22 cellular contexts compared by ENCODE assay signal in genomic region chr6:7381092-7381491, GRCh38. TPM values are rescaled to one million over a fixed set of nuclear protein-coding genes. Genes with fewer than 3 reads are reported as not detected.
DNase-seq lines count a peak whose midpoint lies in the region; ATAC-seq, FAIRE-seq and TF ChIP-seq lines count a peak whose summit lies in the region.
"Had no signal": no experiment of that assay in that cellular context is flagged by ENCODE, and none has a peak within 500 bp of the region (broad histone marks: within the 10 kb centered on the region; RNA-seq: fewer than 3 reads in every experiment).

No MANE protein-coding gene starts in this region.

- H3K9me1 ChIP-seq in K562 (ENCODE audit: control insufficient read depth, insufficient read depth, low read length): no peaks in the 10 kb centered on the region

- no peaks in the 10 kb centered on the region for H3K27me3 ChIP-seq in GM23338 (ENCODE audit: insufficient read depth)
- H3K27me3 ChIP-seq in Loucy (ENCODE audit: insufficient read depth, low read length, poor library complexity, severe bottlenecking): no peaks in the 10 kb centered on the region
- H3K27me3 ChIP-seq in K562 (ENCODE audit: control insufficient read depth in 2 of 2, insufficient read depth in 2 of 2, low read length in 2 of 2): peaks cover 11% of the 10 kb centered on the region in 2 experiments; a peak in 4 of 5 replicates
- H3K27me3 ChIP-seq in neuron (ENCODE audit: insufficient read depth, low read length): peaks cover 7% of the 10 kb centered on the region
- no peaks in the 10 kb centered on the region for H3K27me3 ChIP-seq in tibial nerve
- no peaks in the 10 kb centered on the region for H3K27me3 ChIP-seq in hepatocyte
- H3K27me3 ChIP-seq in gastrocnemius medialis: no peaks in the 10 kb centered on the region

- H3K9me2 ChIP-seq in GM23338 (ENCODE audit: insufficient read depth): no peaks in the 10 kb centered on the region
- H3K9me2 ChIP-seq in Loucy (replicated peaks; ENCODE audit: low read depth, low read length): no peaks in the 10 kb centered on the region
- H3K9me2 ChIP-seq in hepatocyte (replicated peaks; ENCODE audit: insufficient read depth): no peaks in the 10 kb centered on the region

- 45% methylated on average over 1 of the region's 1 CpG for WGBS in K562 (ENCODE audit: insufficient coverage, low coverage, missing lambda C conversion rate)
- WGBS in tibial nerve, 2 donors: 75 to 90% methylated on average over 1 of the region's 1 CpG
- 88% methylated on average over 1 of the region's 1 CpG for WGBS in hepatocyte (ENCODE audit: low lambda C conversion rate, missing lambda C conversion rate)

- H3K36me3 Mint-ChIP-seq in GM23338 (ENCODE audit: low read depth): no peaks in the 10 kb centered on the region
- H3K36me3 Mint-ChIP-seq: CD4-positive, alpha-beta memory T cell had no signal

- TF ChIP-seq EP300 in K562 (IDR thresholded peaks at IDR 0.05; ENCODE audit: low read length) (no peak), tibial nerve (IDR thresholded peaks at IDR 0.05) (no peak)

- in situ Hi-C loops in K562 (cut with MboI) (no loop called here), gastrocnemius medialis (cut with MboI; ENCODE audit: low sequenced_read_pairs in 4 of 4) (loop anchor here in 2 of 4 donors (10.0 kb wide), 2 partner anchors 56 to 76 kb away; no protein-coding TSS in a partner anchor)

- no peaks in the 10 kb centered on the region for H3K36me3 ChIP-seq in GM23338 (ENCODE audit: insufficient read depth)
- H3K36me3 ChIP-seq in Loucy (ENCODE audit: insufficient read depth, low read length): no peaks in the 10 kb centered on the region
- no peaks in the 10 kb centered on the region for H3K36me3 ChIP-seq in K562 (ENCODE audit: control insufficient read depth, insufficient read depth, low read length)
- H3K36me3 ChIP-seq in neuron (ENCODE audit: insufficient read depth, low read length): no peaks in the 10 kb centered on the region
- H3K36me3 ChIP-seq in tibial nerve: no peaks in the 10 kb centered on the region
- H3K36me3 ChIP-seq in hepatocyte (replicated peaks; ENCODE audit: insufficient read depth, low read depth): no peaks in the 10 kb centered on the region
- H3K36me3 ChIP-seq in gastrocnemius medialis: no peaks in the 10 kb centered on the region

- POLR2A ChIA-PET in K562 (lab: Yijun Ruan, JAX): interaction anchor here (1.0 to 1.1 kb wide), 2 partner anchors 8 to 15 kb away, joined by 3 read pairs; partner anchors contain the start of genes CAGE1 and RIOK1

- H3K27ac Mint-ChIP-seq in GM23338: no peak overlapping the region
- H3K27ac Mint-ChIP-seq: H9 had no signal

- ATAC-seq in GM23338 (no peak), K562 (peak; percentile 54), gastrocnemius medialis (no peak)
- ATAC-seq: GM12878, HCT116 had no signal

- TF ChIP-seq CTCF in GM23338 (conservative IDR thresholded peaks at IDR 0.05; ENCODE audit: low read depth in 2 of 2): no peak
- no peak for TF ChIP-seq CTCF in Loucy (conservative IDR thresholded peaks at IDR 0.05; ENCODE audit: low read length)
- TF ChIP-seq CTCF in K562 (IDR thresholded peaks at IDR 0.05 in 2 of 3, conservative IDR thresholded peaks at IDR 0.05 in 1 of 3; ENCODE audit: insufficient read depth in 2 of 3, low read depth in 1 of 3, low read length in 3 of 3): no peak
- no peak for TF ChIP-seq CTCF in tibial nerve (IDR thresholded peaks at IDR 0.05)
- no peak for TF ChIP-seq CTCF in hepatocyte (IDR thresholded peaks at IDR 0.05; ENCODE audit: poor library complexity)
- TF ChIP-seq CTCF in gastrocnemius medialis (IDR thresholded peaks at IDR 0.05 in 4 of 5, conservative IDR thresholded peaks at IDR 0.05 in 1 of 5): no peak

- H4K20me1 ChIP-seq in GM23338 (replicated peaks; ENCODE audit: insufficient read depth): no peaks in the 10 kb centered on the region
- no peaks in the 10 kb centered on the region for H4K20me1 ChIP-seq in Loucy (ENCODE audit: insufficient read depth, low read length, poor library complexity, severe bottlenecking)
- no peaks in the 10 kb centered on the region for H4K20me1 ChIP-seq in K562 (replicated peaks; ENCODE audit: control insufficient read depth, insufficient read depth, low read length)
- H4K20me1 ChIP-seq in hepatocyte (ENCODE audit: insufficient read depth, poor library complexity, severe bottlenecking): no peaks in the 10 kb centered on the region

- DNase-seq in GM23338 (ENCODE audit: low spot score) (no peak), K562 (ENCODE audit: extremely low read depth in 1 of 4, low spot score in 3 of 4) (no peak), tibial nerve (ENCODE audit: low spot score in 2 of 2) (no peak), hepatocyte (ENCODE audit: low spot score) (no peak), gastrocnemius medialis (no peak)
- DNase-seq: C1 segment of cervical spinal cord; Calu3; CD4-positive, alpha-beta memory T cell; COR-L47; DMS79; EL; GDM1; GM23248; H9 had no signal

- H3K4me3 ChIP-seq in GM23338 (no peak overlapping the region), Loucy (ENCODE audit: low read length, poor library complexity, severe bottlenecking) (no peak overlapping the region), K562 (no peak overlapping the region), neuron (ENCODE audit: low read length) (no peak overlapping the region), tibial nerve (no peak overlapping the region), hepatocyte (no peak overlapping the region), gastrocnemius medialis (no peak overlapping the region)
- H3K4me3 ChIP-seq: GM12878, GM23248 had no signal

- H3K27ac ChIP-seq in GM23338 (ENCODE audit: low read depth) (no peak overlapping the region), K562 (ENCODE audit: extremely low read depth, low read depth, low read length) (no peak overlapping the region), tibial nerve (no peak overlapping the region), hepatocyte (no peak overlapping the region), gastrocnemius medialis (no peak overlapping the region)
- H3K27ac ChIP-seq: GM23248 had no signal

- H3K4me1 ChIP-seq in GM23338 (ENCODE audit: insufficient read depth) (no peaks in the 10 kb centered on the region), Loucy (ENCODE audit: insufficient read depth, low read length, poor library complexity, severe bottlenecking) (no peaks in the 10 kb centered on the region), K562 (replicated peaks in 1 of 2; ENCODE audit: control insufficient read depth in 2 of 2, insufficient read depth in 2 of 2, low read length in 2 of 2) (no peaks in the 10 kb centered on the region), neuron (ENCODE audit: insufficient read depth, low read length) (no peaks in the 10 kb centered on the region), tibial nerve (no peaks in the 10 kb centered on the region), hepatocyte (ENCODE audit: insufficient read depth) (no peaks in the 10 kb centered on the region), gastrocnemius medialis (no peaks in the 10 kb centered on the region)

- TF ChIP-seq RAD21 in K562 (CRISPR knock-in tag; conservative IDR thresholded peaks at IDR 0.05 in 1 of 2, IDR thresholded peaks at IDR 0.05 in 1 of 2): no peak

- no peaks in the 10 kb centered on the region for H3K9me3 Mint-ChIP-seq in GM23338
- H3K9me3 Mint-ChIP-seq: H9 had no signal

- H3K27me3 Mint-ChIP-seq in GM23338 (ENCODE audit: insufficient read depth, low read depth, poor library complexity): no peaks in the 10 kb centered on the region

- FAIRE-seq in K562 (lab: Jason Lieb, UNC): no peak
- FAIRE-seq: GM12878, GM19239 had no signal

- no peaks in the 10 kb centered on the region for H3K9me3 ChIP-seq in Loucy (ENCODE audit: insufficient read depth, low read depth, low read length)
- H3K9me3 ChIP-seq in K562 (replicated peaks; ENCODE audit: control insufficient read depth, insufficient read depth, low read depth, low read length): no peaks in the 10 kb centered on the region
- H3K9me3 ChIP-seq in neuron (ENCODE audit: low read length): no peaks in the 10 kb centered on the region
- no peaks in the 10 kb centered on the region for H3K9me3 ChIP-seq in tibial nerve
- no peaks in the 10 kb centered on the region for H3K9me3 ChIP-seq in hepatocyte (ENCODE audit: low read depth)
- H3K9me3 ChIP-seq in gastrocnemius medialis: no peaks in the 10 kb centered on the region

- BruUV-seq in K562 (replicated peaks; lab: Mats Ljungman, UMichigan): no TSS peak

- H3K9ac ChIP-seq in Loucy (ENCODE audit: low read depth, low read length, poor library complexity, severe bottlenecking): no peak overlapping the region
- no peak overlapping the region for H3K9ac ChIP-seq in K562 (ENCODE audit: insufficient read depth in 1 of 2, low read depth in 2 of 2, low read length in 2 of 2)
- H3K9ac ChIP-seq: GM23248 had no signal

- H3K79me2 ChIP-seq in GM23338 (replicated peaks; ENCODE audit: insufficient read depth) (no peaks in the 10 kb centered on the region), Loucy (ENCODE audit: insufficient read depth, low read length) (no peaks in the 10 kb centered on the region), K562 (ENCODE audit: control insufficient read depth, insufficient read depth, low read length) (no peaks in the 10 kb centered on the region), hepatocyte (no peaks in the 10 kb centered on the region)

- H2AFZ ChIP-seq in GM23338 (peak overlapping the region; percentile 63; the same call in 1 of the 2 replicates), Loucy (ENCODE audit: low read length) (peak overlapping the region; percentile 76), K562 (ENCODE audit: low read depth, low read length) (no peak overlapping the region), neuron (ENCODE audit: low read depth, low read length) (peak overlapping the region; percentile 26), hepatocyte (no peak overlapping the region)
- H2AFZ ChIP-seq: GM23248 had no signal

- intact Hi-C loops in K562 (cut with micrococcal nuclease): no loop called here
- intact Hi-C loops in gastrocnemius medialis (cut with DNase I; ENCODE audit: low total_unique reads): loop anchor here (10.0 kb wide), 1 partner anchor 696 kb away; no protein-coding TSS in a partner anchor

- H3K4me2 ChIP-seq in GM23338 (no peak overlapping the region), Loucy (ENCODE audit: low read depth, low read length, poor library complexity, severe bottlenecking) (no peak overlapping the region), K562 (ENCODE audit: insufficient read depth, low read length) (no peak overlapping the region), hepatocyte (no peak overlapping the region)

- CTCF ChIA-PET in K562 (lab: Yijun Ruan, JAX; ENCODE audit: low intra/inter-chr PET ratio): no interaction called here

- no peak for TF ChIP-seq POLR2A in K562 (conservative IDR thresholded peaks at IDR 0.05)
- TF ChIP-seq POLR2A in tibial nerve (IDR thresholded peaks at IDR 0.05): no peak
- TF ChIP-seq POLR2A in gastrocnemius medialis (IDR thresholded peaks at IDR 0.05): no peak

- H3K4me3 Mint-ChIP-seq in GM23338: no peak overlapping the region
- H3K4me3 Mint-ChIP-seq: CD4-positive, alpha-beta memory T cell; H9 had no signal

- no peaks in the 10 kb centered on the region; the same call in 2 of the 3 replicates for H3K4me1 Mint-ChIP-seq in GM23338
- H3K4me1 Mint-ChIP-seq: CD4-positive, alpha-beta memory T cell had no signal

- no peaks in the 10 kb centered on the region for H3F3A ChIP-seq in GM23338 (replicated peaks; ENCODE audit: low read depth)
- no peaks in the 10 kb centered on the region for H3F3A ChIP-seq in Loucy (ENCODE audit: low read depth)

RNA-seq across cellular contexts. Expression of gene CAGE1, which starts 8.4 kb away (rescaled TPM):
- total RNA-seq in GM23338 (2014; rRNA removed; shearing (Covaris generic)): 0.07 and 0.08 TPM in 2 replicates
- 0.12 TPM in 1 of 2 replicates, not detected in the other for polyA plus RNA-seq in GM23338 (2016; fragmentation: Nextera tagmentation; extraction: Ambion mirVana)
- 0.48 and 1.2 TPM in 2 replicates for total RNA-seq in K562 (2011; cell fraction: chromatin; rRNA removed; ENCODE audit: low replicate concordance)
- 1.2 and 1.8 TPM in 2 replicates for total RNA-seq in K562 (2011; cell fraction: nucleolus; rRNA removed)
- 1.5 and 3.0 TPM in 2 replicates for total RNA-seq in K562 (2011; cell fraction: nucleoplasm; rRNA removed)
- total RNA-seq in K562 (2014; rRNA removed): 0.18 and 0.20 TPM in 2 replicates
- 0.16 and 0.18 TPM in 2 replicates for total RNA-seq in K562 (2014; rRNA removed; fragmentation: Illumina TruSeq; extraction: Trizol)
- total RNA-seq in K562 (2015; rRNA removed; fragmentation: Illumina TruSeq; extraction: Trizol): 0.11 and 0.14 TPM in 2 replicates
- total RNA-seq in K562 (2021): 0.11 and 0.33 TPM in 2 replicates
- 0.13 TPM in 1 of 2 replicates, not detected in the other for polyA plus RNA-seq in K562 (2011; rRNA removed)
- 0.07 TPM in 1 of 2 replicates, not detected in the other for polyA plus RNA-seq in K562 (2011; cell fraction: cytosol; rRNA removed)
- 0.32 and 0.37 TPM in 2 replicates for polyA plus RNA-seq in K562 (2011; cell fraction: nucleus; rRNA removed)
- polyA plus RNA-seq in K562 (2012): 0.04 and 0.21 TPM in 2 replicates
- polyA plus RNA-seq in K562 (2014; fragmentation: Illumina TruSeq; extraction: Trizol): not detected in 2 replicates
- polyA plus RNA-seq in K562 (2014; fragmentation: Nextera tagmentation; extraction: Ambion mirVana): not detected
- 0.04 TPM in 1 of 2 replicates, not detected in the other for polyA plus RNA-seq in K562 (2014; rRNA removed)
- polyA minus RNA-seq in K562 (2011; rRNA and poly(A)+ RNA removed): 0.09 and 0.21 TPM in 2 replicates
- 0.36 TPM in 1 of 2 replicates, not detected in the other for polyA minus RNA-seq in K562 (2011; cell fraction: cytosol; rRNA and poly(A)+ RNA removed)
- polyA minus RNA-seq in K562 (2011; cell fraction: nucleus; rRNA and poly(A)+ RNA removed): 1.6 and 2.0 TPM in 2 replicates
- not detected for total RNA-seq in tibial nerve
- 0.17 TPM in 1 of 2 replicates, not detected in the other for total RNA-seq in hepatocyte
- polyA plus RNA-seq in hepatocyte: not detected in 2 replicates
- not detected for total RNA-seq in gastrocnemius medialis
- total RNA-seq: A172, Calu3, GM23248, H4 had no signal
- polyA plus RNA-seq: BJ, GM23248 had no signal

RNA-seq across cellular contexts. Expression of gene RIOK1, which starts 8.5 kb away (rescaled TPM):
- 15.5 and 15.7 TPM in 2 replicates for total RNA-seq in GM23338 (2014; rRNA removed; shearing (Covaris generic))
- polyA plus RNA-seq in GM23338 (2016; fragmentation: Nextera tagmentation; extraction: Ambion mirVana) (26.4 and 34.3 TPM in 2 replicates), K562 (2011; rRNA removed) (24.9 and 25.8 TPM in 2 replicates), K562 (2014; fragmentation: Illumina TruSeq; extraction: Trizol) (66.3 and 73.1 TPM in 2 replicates), K562 (2014; fragmentation: Nextera tagmentation; extraction: Ambion mirVana) (100 to 1,000 TPM in 1 of 2 experiments, 10 to 100 TPM in 1; 51.7 to 101 TPM), K562 (2014; rRNA removed) (43.6 and 46.2 TPM in 2 replicates), hepatocyte (19.2 and 19.6 TPM in 2 replicates)
- 41.8 and 105 TPM in 2 replicates for total RNA-seq in K562 (2011; cell fraction: chromatin; rRNA removed; ENCODE audit: low replicate concordance)
- 33.6 and 35.4 TPM in 2 replicates for total RNA-seq in K562 (2011; cell fraction: nucleolus; rRNA removed)
- 32.4 and 48.0 TPM in 2 replicates for total RNA-seq in K562 (2011; cell fraction: nucleoplasm; rRNA removed)
- total RNA-seq in K562 (2014; rRNA removed) (52.8 and 129 TPM in 2 replicates), K562 (2014; rRNA removed; fragmentation: Illumina TruSeq; extraction: Trizol) (52.2 and 55.1 TPM in 2 replicates), K562 (2015; rRNA removed; fragmentation: Illumina TruSeq; extraction: Trizol) (56.1 and 65.9 TPM in 2 replicates), K562 (2021) (48.6 TPM in 2 replicates), tibial nerve (10 to 100 TPM in 2 of 4 donors, 1 to 10 TPM in 2; 9.0 to 25.2 (median 12.9) TPM), hepatocyte (15.5 and 15.6 TPM in 2 replicates), gastrocnemius medialis (10 to 100 TPM; 13.6 to 22.6 (median 14.3) TPM)
- 30.6 and 33.9 TPM in 2 replicates for polyA plus RNA-seq in K562 (2011; cell fraction: cytosol; rRNA removed)
- 80.1 and 82.5 TPM in 2 replicates for polyA plus RNA-seq in K562 (2011; cell fraction: nucleus; rRNA removed)
- 36.3 and 43.3 TPM in 2 replicates for polyA plus RNA-seq in K562 (2012)
- polyA minus RNA-seq in K562 (2011; rRNA and poly(A)+ RNA removed): 32.5 and 38.9 TPM in 2 replicates
- 12.7 and 25.0 TPM in 2 replicates for polyA minus RNA-seq in K562 (2011; cell fraction: cytosol; rRNA and poly(A)+ RNA removed)
- 36.8 and 46.4 TPM in 2 replicates for polyA minus RNA-seq in K562 (2011; cell fraction: nucleus; rRNA and poly(A)+ RNA removed)

Comparison
In these comparisons a context has a peak if more than half of its experiments do, and no peak if none do; other contexts are left out.
1. H2AFZ ChIP-seq: peak in GM23338 (single experiment), Loucy (single experiment) and neuron (single experiment); none in K562 (single experiment) and hepatocyte (single experiment).